Comparison of ENCODE assay signal across 8 cellular contexts in genomic region chr1:151056149-151056548, GRCh38. TPM values are rescaled to one million over a fixed set of nuclear protein-coding genes. Genes with fewer than 3 reads are reported as not detected.
DNase-seq lines count a peak whose midpoint lies in the region; ATAC-seq and TF ChIP-seq lines count a peak whose summit lies in the region.
"Had no signal": no experiment of that assay in that cellular context is flagged by ENCODE, and none has a peak within 500 bp of the region (broad histone marks: within the 10 kb centered on the region; RNA-seq: fewer than 3 reads in every experiment).

No MANE protein-coding gene starts in this region.

- H3K27ac ChIP-seq in KOPT-K1 (ENCODE audit: low read depth, low read length, poor library complexity, severe bottlenecking) = peak overlapping the region; percentile 58
- H3K27ac ChIP-seq in esophagus squamous epithelium = peak overlapping the region; percentile 98 to 99 (median 98)

- TF ChIP-seq CTCF in esophagus squamous epithelium (IDR thresholded peaks at IDR 0.05) = no peak

- peak overlapping the region in 3 of 4 donors; percentile 83 to 99 (median 97) for H3K4me3 ChIP-seq in esophagus squamous epithelium

- H3K9me3 Mint-ChIP-seq in T-helper 2 cell treated with Interferon-gamma antibody and Interleukin-4, amounts not matched to agents 5 μg/mL and 100 μg/mL, for 36 hours = no peaks in the 10 kb centered on the region
- H3K9me3 Mint-ChIP-seq in stimulated activated naive B cell treated with anti-CD40 and anti-IgM and Interleukin-4, amounts not matched to agents 10 μg/mL and 1 μg/mL and 100 μg/mL, for 72 hours = no peaks in the 10 kb centered on the region

- DNase-seq in T-helper 2 cell treated with Interferon-gamma antibody and Interleukin-4, amounts not matched to agents 5 μg/mL and 100 μg/mL, for 36 hours (ENCODE audit: low spot score) = no peak
- no peak for DNase-seq in esophagus squamous epithelium (lab: John Stamatoyannopoulos, UW)
- DNase-seq in stimulated activated naive B cell treated with anti-CD40 and anti-IgM and Interleukin-4, amounts not matched to agents 10 μg/mL and 1 μg/mL and 100 μg/mL, for 72 hours = no peak
- no peak for DNase-seq in NCI-H1092 treated with DMSO at 0.1 percent for 48 hours (lab: John Stamatoyannopoulos, UW)
- DNase-seq in NCI-H128 (lab: John Stamatoyannopoulos, UW; ENCODE audit: unreplicated experiment) = no peak
- DNase-seq: NCI-H2029 had no signal

- peaks cover 76% of the 10 kb centered on the region for H3K36me3 Mint-ChIP-seq in T-helper 2 cell treated with Interferon-gamma antibody and Interleukin-4, amounts not matched to agents 5 μg/mL and 100 μg/mL, for 36 hours (ENCODE audit: low read depth)
- peaks cover 54 to 63% of the 10 kb centered on the region in 2 donors for H3K36me3 Mint-ChIP-seq in stimulated activated naive B cell treated with anti-CD40 and anti-IgM and Interleukin-4, amounts not matched to agents 10 μg/mL and 1 μg/mL and 100 μg/mL, for 72 hours

- peak in 1 of 4 donors; percentile 35 for TF ChIP-seq POLR2A in esophagus squamous epithelium (IDR thresholded peaks at IDR 0.05)

- H3K27me3 ChIP-seq in esophagus squamous epithelium = no peaks in the 10 kb centered on the region

- H3K9me3 ChIP-seq in KOPT-K1 (ENCODE audit: insufficient read depth, low read length, poor library complexity, severe bottlenecking) (no peaks in the 10 kb centered on the region), esophagus squamous epithelium (no peaks in the 10 kb centered on the region)

- peaks cover 36 to 78% (median 46%) of the 10 kb centered on the region in 3 donors for H3K4me1 ChIP-seq in esophagus squamous epithelium

- H3K36me3 ChIP-seq in KOPT-K1 (ENCODE audit: insufficient read depth, low read length) = peaks cover 50% of the 10 kb centered on the region
- H3K36me3 ChIP-seq in esophagus squamous epithelium = peaks cover 32 to 66% (median 42%) of the 10 kb centered on the region in 3 donors

- 35 to 37% methylated on average over 2 of the region's 2 CpGs for WGBS in esophagus squamous epithelium, 2 donors

- peak overlapping the region; percentile 94 for H3K27ac Mint-ChIP-seq in T-helper 2 cell treated with Interferon-gamma antibody and Interleukin-4, amounts not matched to agents 5 μg/mL and 100 μg/mL, for 36 hours
- H3K27ac Mint-ChIP-seq in stimulated activated naive B cell treated with anti-CD40 and anti-IgM and Interleukin-4, amounts not matched to agents 10 μg/mL and 1 μg/mL and 100 μg/mL, for 72 hours = peak overlapping the region; percentile 99

- peak overlapping the region; percentile 93 for H3K4me3 Mint-ChIP-seq in T-helper 2 cell treated with Interferon-gamma antibody and Interleukin-4, amounts not matched to agents 5 μg/mL and 100 μg/mL, for 36 hours
- peak overlapping the region; percentile 94 to 95 for H3K4me3 Mint-ChIP-seq in stimulated activated naive B cell treated with anti-CD40 and anti-IgM and Interleukin-4, amounts not matched to agents 10 μg/mL and 1 μg/mL and 100 μg/mL, for 72 hours

- no peaks in the 10 kb centered on the region for H3K27me3 Mint-ChIP-seq in T-helper 2 cell treated with Interferon-gamma antibody and Interleukin-4, amounts not matched to agents 5 μg/mL and 100 μg/mL, for 36 hours (ENCODE audit: low read depth)
- no peaks in the 10 kb centered on the region for H3K27me3 Mint-ChIP-seq in stimulated activated naive B cell treated with anti-CD40 and anti-IgM and Interleukin-4, amounts not matched to agents 10 μg/mL and 1 μg/mL and 100 μg/mL, for 72 hours

- H3K4me1 Mint-ChIP-seq in T-helper 2 cell treated with Interferon-gamma antibody and Interleukin-4, amounts not matched to agents 5 μg/mL and 100 μg/mL, for 36 hours (ENCODE audit: low read depth) = peaks cover 56% of the 10 kb centered on the region
- H3K4me1 Mint-ChIP-seq in stimulated activated naive B cell treated with anti-CD40 and anti-IgM and Interleukin-4, amounts not matched to agents 10 μg/mL and 1 μg/mL and 100 μg/mL, for 72 hours = peaks cover 50 to 70% of the 10 kb centered on the region in 2 donors

- intact Hi-C loops in esophagus squamous epithelium (cut with DNase I) = no loop called here

- no peak for ATAC-seq in stimulated activated naive B cell treated with anti-CD40 and anti-IgM and Interleukin-4, amounts not matched to agents 10 μg/mL and 1 μg/mL and 100 μg/mL, for 72 hours (replicated peaks)
- no peak for ATAC-seq in HG03045 (IDR thresholded peaks at IDR 0.05; ENCODE audit: unreplicated experiment)

RNA-seq across cellular contexts. Expression of gene CDC42SE1, which starts 3.3 kb away (rescaled TPM):
- total RNA-seq in esophagus squamous epithelium = 100 to 1,000 TPM in 3 of 4 donors, 10 to 100 TPM in 1; 86.7 to 128 (median 115) TPM

RNA-seq across cellular contexts. Expression of gene MLLT11, which starts 4.0 kb away (rescaled TPM):
- 1 to 10 TPM in 2 of 4 donors, under 1 TPM in 2; 0.38 to 1.6 (median 0.92) TPM for total RNA-seq in esophagus squamous epithelium

RNA-seq across cellular contexts. Expression of gene C1orf56, which starts 8.6 kb away (rescaled TPM):
- total RNA-seq in esophagus squamous epithelium = 1 to 10 TPM in 3 of 4 donors, under 1 TPM in 1; 0.23 to 3.2 (median 2.3) TPM

RNA-seq across cellular contexts. Expression of gene GABPB2, which starts 14.4 kb away (rescaled TPM):
- total RNA-seq in esophagus squamous epithelium = 10 to 100 TPM in 3 of 4 donors, 1 to 10 TPM in 1; 7.1 to 15.8 (median 11.0) TPM

RNA-seq across cellular contexts. Expression of gene BNIPL, which starts 19.8 kb away (rescaled TPM):
- 100 to 1,000 TPM in 1 of 4 donors, 10 to 100 TPM in 3; 52.7 to 168 (median 96.1) TPM for total RNA-seq in esophagus squamous epithelium
